1 cellular context compared by ENCODE assay signal in genomic region chr4:14196141-14196540, GRCh38.
TF ChIP-seq lines count a peak whose summit lies in the region.

No MANE protein-coding gene starts in this region.

TF ChIP-seq in A549, 52 proteins besides CTCF, POLR2A, EP300 and RAD21 (continued from another document):
- TF ChIP-seq REST (IDR thresholded peaks at IDR 0.05): peak; percentile 97
- TF ChIP-seq RCOR1 (IDR thresholded peaks at IDR 0.05; ENCODE audit: low read depth, low read length): no peak
- TF ChIP-seq CHD2 (IDR thresholded peaks at IDR 0.05; ENCODE audit: low read length, partially characterized antibody): no peak
- no peak for TF ChIP-seq GATA3 (IDR thresholded peaks at IDR 0.05; ENCODE audit: borderline replicate concordance)
- TF ChIP-seq CHD4 (IDR thresholded peaks at IDR 0.05; ENCODE audit: borderline replicate concordance): no peak
- no peak for TF ChIP-seq ATOH8 (CRISPR knock-in tag; IDR thresholded peaks at IDR 0.05; ENCODE audit: low read depth)
- TF ChIP-seq, protein P1, sequence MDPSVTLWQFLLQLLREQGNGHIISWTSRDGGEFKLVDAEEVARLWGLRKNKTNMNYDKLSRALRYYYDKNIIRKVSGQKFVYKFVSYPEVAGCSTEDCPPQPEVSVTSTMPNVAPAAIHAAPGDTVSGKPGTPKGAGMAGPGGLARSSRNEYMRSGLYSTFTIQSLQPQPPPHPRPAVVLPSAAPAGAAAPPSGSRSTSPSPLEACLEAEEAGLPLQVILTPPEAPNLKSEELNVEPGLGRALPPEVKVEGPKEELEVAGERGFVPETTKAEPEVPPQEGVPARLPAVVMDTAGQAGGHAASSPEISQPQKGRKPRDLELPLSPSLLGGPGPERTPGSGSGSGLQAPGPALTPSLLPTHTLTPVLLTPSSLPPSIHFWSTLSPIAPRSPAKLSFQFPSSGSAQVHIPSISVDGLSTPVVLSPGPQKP (IDR thresholded peaks at IDR 0.05; ENCODE audit: low read depth, low read length): no peak
- TF ChIP-seq EHMT2 (IDR thresholded peaks at IDR 0.05; ENCODE audit: low read depth): peak; percentile 90
- no peak for TF ChIP-seq JUNB (IDR thresholded peaks at IDR 0.05)
